ENCODE assay signal across 8 cellular contexts in the genomic region with DNA sequence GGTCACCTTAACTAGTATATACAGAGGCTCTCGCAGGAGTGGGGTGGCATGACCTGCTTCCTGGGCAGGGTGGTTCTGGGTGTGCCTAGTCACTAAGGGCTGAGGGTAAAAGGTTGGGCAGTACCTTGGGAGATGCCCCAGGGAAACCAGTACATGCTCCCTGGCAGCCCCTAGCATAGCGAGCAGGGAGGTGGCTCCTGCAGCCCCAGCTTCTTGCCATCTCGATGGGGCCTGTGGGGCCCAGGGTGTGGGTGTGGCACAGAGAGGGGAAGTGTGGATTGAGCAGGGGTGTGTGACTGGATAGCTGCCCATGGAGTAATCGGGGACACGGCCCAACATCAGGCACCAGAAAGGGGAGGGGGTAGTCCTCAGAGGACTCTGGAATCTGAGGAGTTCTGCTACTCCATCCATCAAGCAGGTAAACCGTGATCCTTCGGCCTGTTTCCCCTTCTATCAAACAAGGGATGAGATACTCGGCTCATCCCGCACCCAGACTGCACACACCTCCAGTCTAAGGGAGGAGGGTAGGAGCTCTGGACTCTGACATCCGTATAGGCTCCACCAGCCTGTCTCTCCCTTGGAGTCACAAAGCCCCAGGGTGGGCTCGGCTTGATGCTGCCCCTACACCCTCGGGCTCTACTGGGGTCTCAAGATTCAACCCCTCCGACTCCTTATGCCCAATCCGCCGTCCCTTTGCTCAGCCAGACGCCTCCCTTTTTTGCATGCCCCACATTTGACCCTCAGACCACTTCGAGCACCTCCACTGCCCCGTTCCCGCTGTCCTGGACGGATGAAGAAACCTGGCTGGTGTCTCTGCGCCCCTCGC. TPM values are rescaled to one million over a fixed set of nuclear protein-coding genes. Genes with fewer than 3 reads are reported as not detected.
A peak's percentile ranks its signal among the peaks of the same experiment; 100 is the strongest.
DNase-seq lines count a peak whose midpoint lies in the region; ATAC-seq, FAIRE-seq and TF ChIP-seq lines count a peak whose summit lies in the region.

No MANE protein-coding gene starts in this region.

- TF ChIP-seq POLR2A in A549 (IDR thresholded peaks at IDR 0.05; ENCODE audit: low read length) = no peak
- no peak for TF ChIP-seq POLR2A in suprapubic skin (IDR thresholded peaks at IDR 0.05)

- TF ChIP-seq CTCF in A549 (IDR thresholded peaks at IDR 0.05) (no peak), HFF-Myc (IDR thresholded peaks at IDR 0.05; ENCODE audit: low read depth, low read length, missing control alignments) (no peak), suprapubic skin (IDR thresholded peaks at IDR 0.05) (peak; percentile 33 to 62)

- TF ChIP-seq EP300 in A549 (IDR thresholded peaks at IDR 0.05) (no peak), suprapubic skin (IDR thresholded peaks at IDR 0.05) (no peak)

- peaks cover 20% of the 10 kb centered on the region for H3K4me1 ChIP-seq in A549
- peaks cover 14% of the 10 kb centered on the region for H3K4me1 ChIP-seq in iPS-15b (ENCODE audit: control insufficient read depth, insufficient read depth, low read length)
- H3K4me1 ChIP-seq in suprapubic skin = peaks cover 62% of the 10 kb centered on the region

- 14% methylated on average over 22 of the region's 22 CpGs for WGBS in A549 (ENCODE audit: missing lambda C conversion rate)
- 2% methylated on average over 17 of the region's 22 CpGs for WGBS in suprapubic skin

- peaks cover 12% of the 10 kb centered on the region for H3K36me3 ChIP-seq in iPS-15b (ENCODE audit: control insufficient read depth, insufficient read depth, low read length)
- peaks cover 20% of the 10 kb centered on the region for H3K36me3 ChIP-seq in suprapubic skin

- H3K27me3 ChIP-seq in iPS-15b (ENCODE audit: control insufficient read depth, insufficient read depth, low read length) = no peaks in the 10 kb centered on the region
- no peaks in the 10 kb centered on the region for H3K27me3 ChIP-seq in suprapubic skin

- FAIRE-seq in A549 (lab: Jason Lieb, UNC) = no peak

- ATAC-seq in A549 = no peak
- no peak for ATAC-seq in GM18511 (IDR thresholded peaks at IDR 0.05; ENCODE audit: unreplicated experiment)

- H3K27ac ChIP-seq in A549 = peak overlapping the region; percentile 86 to 92
- peak overlapping the region; percentile 97 for H3K27ac ChIP-seq in suprapubic skin

- H3K4me3 ChIP-seq in A549 (peak overlapping the region; percentile 65), HFF-Myc (replicated peaks; ENCODE audit: low read depth, low read length) (peak overlapping the region; percentile 84), iPS-15b (ENCODE audit: low read depth, low read length) (peak overlapping the region; percentile 91), suprapubic skin (peak overlapping the region; percentile 80)

- H3K4me2 ChIP-seq in A549 = peak overlapping the region; percentile 98

- POLR2A ChIA-PET in A549 (lab: Yijun Ruan, JAX) = interaction anchor here (0.5 to 5.7 kb wide), 15 partner anchors 13 to 213 kb away, joined by 3 to 184 read pairs (median 9); a partner anchor contains a TSS

- H3K9ac ChIP-seq in iPS-15b (ENCODE audit: low read depth, low read length) = peak overlapping the region; percentile 94

- no peak for DNase-seq in A549 (ENCODE audit: low read depth in 1 of 2, low spot score in 1 of 2)
- no peak for DNase-seq in HFF-Myc (ENCODE audit: extremely low read depth, low read depth)
- DNase-seq in activated CD8-positive, alpha-beta memory T cell treated with anti-CD3 and anti-CD28 coated beads, Interleukin-2, amount 50 U/mL, for 48 hours = peak; percentile 63
- DNase-seq in suprapubic skin (ENCODE audit: low spot score in 2 of 2) = no peak
- no peak for DNase-seq in NCI-H446 treated with DMSO at 0.1 percent for 48 hours (lab: John Stamatoyannopoulos, UW)
- no peak for DNase-seq in NCI-H2227 (lab: John Stamatoyannopoulos, UW; ENCODE audit: unreplicated experiment)

- TF ChIP-seq RAD21 in A549 (conservative IDR thresholded peaks at IDR 0.05 in 1 of 2, IDR thresholded peaks at IDR 0.05 in 1 of 2) = no peak; a peak in 1 of 5 replicates

- H3K9me3 ChIP-seq in A549 (no peaks in the 10 kb centered on the region), iPS-15b (ENCODE audit: control insufficient read depth, insufficient read depth, low read length) (no peaks in the 10 kb centered on the region), suprapubic skin (no peaks in the 10 kb centered on the region)

- CTCF ChIA-PET in A549 (lab: Yijun Ruan, JAX) = interaction anchor here (0.7 to 8.6 kb wide), 46 partner anchors 11 to 1115 kb away, joined by 3 to 222 read pairs (median 8); a partner anchor contains a TSS

TF ChIP-seq in A549, 52 proteins besides CTCF, POLR2A, EP300 and RAD21:
- TF ChIP-seq GATA3 (IDR thresholded peaks at IDR 0.05; ENCODE audit: borderline replicate concordance) (no peak), KDM5A (IDR thresholded peaks at IDR 0.05) (no peak), HOXB5 (CRISPR knock-in tag; IDR thresholded peaks at IDR 0.05) (no peak)

RNA-seq across cellular contexts. Expression of a gene that starts 1.1 kb away (rescaled TPM):
- polyA plus RNA-seq in A549 (2011; rRNA removed) (6.2 and 6.4 TPM in 2 replicates), A549 (2017; fragmentation: RNase III; extraction: RNeasy Plus Mini Kit Qiagen cat#74134 plus additional on column Dnase treatment) (11.8 to 14.3 TPM (median 13.4 TPM) in 3 replicates)
- 14.2 and 19.4 TPM in 2 replicates for polyA plus RNA-seq in A549 (2012; cell fraction: cytosol; rRNA removed)
- 28.8 and 41.9 TPM in 2 replicates for polyA plus RNA-seq in A549 (2012; cell fraction: nucleus; rRNA removed)
- 4.7 and 7.5 TPM in 2 replicates for polyA minus RNA-seq in A549 (2011; rRNA and poly(A)+ RNA removed)
- 10 to 100 TPM in 3 of 4 donors, 1 to 10 TPM in 1; 6.7 to 20.7 (median 15.8) TPM for total RNA-seq in suprapubic skin

RNA-seq across cellular contexts. Expression of a gene that starts 6.7 kb away (rescaled TPM):
- polyA plus RNA-seq in A549 (2011; rRNA removed) = 30.2 and 36.7 TPM in 2 replicates
- polyA plus RNA-seq in A549 (2012; cell fraction: cytosol; rRNA removed) = 73.3 and 84.5 TPM in 2 replicates
- polyA plus RNA-seq in A549 (2012; cell fraction: nucleus; rRNA removed) = 45.0 and 48.2 TPM in 2 replicates
- 36.7 to 40.4 TPM (median 37.8 TPM) in 3 replicates for polyA plus RNA-seq in A549 (2017; fragmentation: RNase III; extraction: RNeasy Plus Mini Kit Qiagen cat#74134 plus additional on column Dnase treatment)
- polyA minus RNA-seq in A549 (2011; rRNA and poly(A)+ RNA removed) = 18.7 and 27.9 TPM in 2 replicates
- total RNA-seq in suprapubic skin = 10 to 100 TPM in 2 of 4 donors, 1 to 10 TPM in 2; 2.1 to 19.1 (median 10.7) TPM

RNA-seq across cellular contexts. Expression of a gene that starts 25.4 kb away (rescaled TPM):
- polyA plus RNA-seq in A549 (2011; rRNA removed) (576 and 735 TPM in 2 replicates), A549 (2017; fragmentation: RNase III; extraction: RNeasy Plus Mini Kit Qiagen cat#74134 plus additional on column Dnase treatment) (656 to 743 TPM (median 666 TPM) in 3 replicates)
- 1,530 and 1,851 TPM in 2 replicates for polyA plus RNA-seq in A549 (2012; cell fraction: cytosol; rRNA removed)
- 2,680 and 4,180 TPM in 2 replicates for polyA plus RNA-seq in A549 (2012; cell fraction: nucleus; rRNA removed)
- 1,927 and 2,378 TPM in 2 replicates for polyA minus RNA-seq in A549 (2011; rRNA and poly(A)+ RNA removed)
- total RNA-seq in suprapubic skin = 100 to 1,000 TPM; 334 to 395 (median 360) TPM

RNA-seq across cellular contexts. Expression of a gene that starts 36.4 kb away (rescaled TPM):
- polyA plus RNA-seq in A549 (2011; rRNA removed) (223 and 280 TPM in 2 replicates), A549 (2017; fragmentation: RNase III; extraction: RNeasy Plus Mini Kit Qiagen cat#74134 plus additional on column Dnase treatment) (192 to 227 TPM (median 198 TPM) in 3 replicates)
- polyA plus RNA-seq in A549 (2012; cell fraction: cytosol; rRNA removed) = 234 and 296 TPM in 2 replicates
- 118 and 141 TPM in 2 replicates for polyA plus RNA-seq in A549 (2012; cell fraction: nucleus; rRNA removed)
- 198 and 245 TPM in 2 replicates for polyA minus RNA-seq in A549 (2011; rRNA and poly(A)+ RNA removed)
- 100 to 1,000 TPM in 3 of 4 donors, 10 to 100 TPM in 1; 96.1 to 120 (median 103) TPM for total RNA-seq in suprapubic skin

RNA-seq across cellular contexts. Expression of a gene that starts 39.9 kb away (rescaled TPM):
- polyA plus RNA-seq in A549 (2011; rRNA removed) (185 and 190 TPM in 2 replicates), A549 (2017; fragmentation: RNase III; extraction: RNeasy Plus Mini Kit Qiagen cat#74134 plus additional on column Dnase treatment) (135 to 139 TPM (median 137 TPM) in 3 replicates)
- 137 and 162 TPM in 2 replicates for polyA plus RNA-seq in A549 (2012; cell fraction: cytosol; rRNA removed)
- 124 and 127 TPM in 2 replicates for polyA plus RNA-seq in A549 (2012; cell fraction: nucleus; rRNA removed)
- 210 and 218 TPM in 2 replicates for polyA minus RNA-seq in A549 (2011; rRNA and poly(A)+ RNA removed)
- 10 to 100 TPM; 16.4 to 31.5 (median 21.7) TPM for total RNA-seq in suprapubic skin

Comparison
In these comparisons a context has a peak if more than half of its experiments do, and no peak if none do; other contexts are left out.
1. CTCF ChIP-seq: peak in suprapubic skin (2 of 2); none in A549 (single experiment) and HFF-Myc (single experiment).
2. Peak in every context shown above with its lines, with median percentiles within 50 percentile points of each other: H3K4me3 ChIP-seq.